ENCODE assay signal across 1 cellular context in the genomic region with DNA sequence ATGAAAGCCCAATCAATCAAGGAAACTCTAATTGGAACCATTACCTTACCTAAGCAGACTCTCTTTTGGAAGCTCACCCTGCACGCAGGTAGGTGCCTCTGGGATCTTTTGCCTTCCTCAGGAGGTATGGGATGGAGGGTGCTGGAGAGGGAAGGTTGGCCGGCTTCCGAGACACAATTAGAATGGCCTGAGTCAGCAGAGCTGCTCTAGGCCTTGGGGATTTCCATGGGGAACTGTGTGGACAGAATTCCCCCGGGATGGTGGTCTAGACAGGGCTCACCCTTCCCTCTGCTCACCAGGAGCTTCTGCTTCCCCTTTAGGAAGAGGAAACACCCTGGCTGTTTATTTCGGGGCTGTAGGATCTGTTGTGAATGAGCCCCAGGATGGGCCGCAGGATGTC.
TF ChIP-seq lines count a peak whose summit lies in the region.

No MANE protein-coding gene starts in this region.

TF ChIP-seq in WTC11, 78 proteins besides CTCF, POLR2A, EP300 and RAD21:
- TF ChIP-seq ZNF671 (CRISPR knock-in tag; IDR thresholded peaks at IDR 0.05) (no peak), TP53 (CRISPR knock-in tag; IDR thresholded peaks at IDR 0.05) (no peak), IRF1 (CRISPR knock-in tag; IDR thresholded peaks at IDR 0.05) (no peak), ZNF512 (CRISPR knock-in tag; IDR thresholded peaks at IDR 0.05; ENCODE audit: borderline replicate concordance) (no peak), CREM (CRISPR knock-in tag; IDR thresholded peaks at IDR 0.05) (no peak), NR1H2 (CRISPR knock-in tag; IDR thresholded peaks at IDR 0.05) (no peak)
- TF ChIP-seq, protein P1, sequence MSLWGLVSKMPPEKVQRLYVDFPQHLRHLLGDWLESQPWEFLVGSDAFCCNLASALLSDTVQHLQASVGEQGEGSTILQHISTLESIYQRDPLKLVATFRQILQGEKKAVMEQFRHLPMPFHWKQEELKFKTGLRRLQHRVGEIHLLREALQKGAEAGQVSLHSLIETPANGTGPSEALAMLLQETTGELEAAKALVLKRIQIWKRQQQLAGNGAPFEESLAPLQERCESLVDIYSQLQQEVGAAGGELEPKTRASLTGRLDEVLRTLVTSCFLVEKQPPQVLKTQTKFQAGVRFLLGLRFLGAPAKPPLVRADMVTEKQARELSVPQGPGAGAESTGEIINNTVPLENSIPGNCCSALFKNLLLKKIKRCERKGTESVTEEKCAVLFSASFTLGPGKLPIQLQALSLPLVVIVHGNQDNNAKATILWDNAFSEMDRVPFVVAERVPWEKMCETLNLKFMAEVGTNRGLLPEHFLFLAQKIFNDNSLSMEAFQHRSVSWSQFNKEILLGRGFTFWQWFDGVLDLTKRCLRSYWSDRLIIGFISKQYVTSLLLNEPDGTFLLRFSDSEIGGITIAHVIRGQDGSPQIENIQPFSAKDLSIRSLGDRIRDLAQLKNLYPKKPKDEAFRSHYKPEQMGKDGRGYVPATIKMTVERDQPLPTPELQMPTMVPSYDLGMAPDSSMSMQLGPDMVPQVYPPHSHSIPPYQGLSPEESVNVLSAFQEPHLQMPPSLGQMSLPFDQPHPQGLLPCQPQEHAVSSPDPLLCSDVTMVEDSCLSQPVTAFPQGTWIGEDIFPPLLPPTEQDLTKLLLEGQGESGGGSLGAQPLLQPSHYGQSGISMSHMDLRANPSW (CRISPR knock-in tag; conservative IDR thresholded peaks at IDR 0.05; ENCODE audit: low read depth), result no peak
- TF ChIP-seq, protein P2, sequence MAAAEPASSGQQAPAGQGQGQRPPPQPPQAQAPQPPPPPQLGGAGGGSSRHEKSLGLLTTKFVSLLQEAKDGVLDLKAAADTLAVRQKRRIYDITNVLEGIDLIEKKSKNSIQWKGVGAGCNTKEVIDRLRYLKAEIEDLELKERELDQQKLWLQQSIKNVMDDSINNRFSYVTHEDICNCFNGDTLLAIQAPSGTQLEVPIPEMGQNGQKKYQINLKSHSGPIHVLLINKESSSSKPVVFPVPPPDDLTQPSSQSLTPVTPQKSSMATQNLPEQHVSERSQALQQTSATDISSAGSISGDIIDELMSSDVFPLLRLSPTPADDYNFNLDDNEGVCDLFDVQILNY (CRISPR knock-in tag; IDR thresholded peaks at IDR 0.05), result no peak
